21 cellular contexts compared by ENCODE assay signal in genomic region chr1:220336391-220337065, GRCh38.
DNase-seq lines count a peak whose midpoint lies in the region; ATAC-seq, FAIRE-seq and TF ChIP-seq lines count a peak whose summit lies in the region.
"Had no signal": no experiment of that assay in that cellular context is flagged by ENCODE, and none has a peak within 500 bp of the region (broad histone marks: within the 10 kb centered on the region; RNA-seq: fewer than 3 reads in every experiment).

No MANE protein-coding gene starts in this region.

- peak; percentile 66 for DNase-seq in NCI-H82 (lab: John Stamatoyannopoulos, UW)
- DNase-seq in bronchial epithelial cell (ENCODE audit: low read depth), result peak; percentile 95
- peak; percentile 64 for DNase-seq in mesendoderm
- no peak for DNase-seq in NCI-H1694 treated with DMSO at 0.1 percent for 48 hours (lab: John Stamatoyannopoulos, UW)
- DNase-seq in transverse colon, result no peak
- DNase-seq: activated CD4-positive, alpha-beta T cell treated with anti-CD3 and anti-CD28 coated beads, Interleukin-2, amount 50 U/mL, for 4 hours; activated gamma-delta T cell; DMS 273 treated with DMSO at 0.1 percent for 48 hours; dorsolateral prefrontal cortex; gastrocnemius medialis; natural killer cell; NCI-H1436; NCI-H526; right lobe of liver; SJCRH30 had no signal

- in situ Hi-C loops in transverse colon (cut with MboI; ENCODE audit: low pct_ligation_motif_present in 1 of 4, low pct_unique_long_range_greater_than_20kb in 1 of 4, low sequenced_read_pairs in 3 of 4), result no loop called here

- no peak overlapping the region for H4K8ac ChIP-seq in mesendoderm (ENCODE audit: low read depth, low read length)

- no peaks in the 10 kb centered on the region for H4K20me1 ChIP-seq in DOHH2 (ENCODE audit: control insufficient read depth, insufficient read depth, low read depth, low read length)

- H3K4me3 ChIP-seq in DOHH2 (ENCODE audit: low read length), result no peak overlapping the region
- H3K4me3 ChIP-seq in bronchial epithelial cell (ENCODE audit: low read depth, low read length), result no peak overlapping the region
- H3K4me3 ChIP-seq in mesendoderm (ENCODE audit: low read length), result no peak overlapping the region
- no peak overlapping the region for H3K4me3 ChIP-seq in transverse colon
- H3K4me3 ChIP-seq: dorsolateral prefrontal cortex, gastrocnemius medialis, HAP-1, pancreas, right lobe of liver, SJCRH30, suprapubic skin had no signal

- H3K9ac ChIP-seq in mesendoderm (ENCODE audit: low read length), result no peak overlapping the region

- TF ChIP-seq CTCF in DOHH2 (IDR thresholded peaks at IDR 0.05; ENCODE audit: low read depth, low read length, poor library complexity, severe bottlenecking) (no peak), bronchial epithelial cell (IDR thresholded peaks at IDR 0.05; ENCODE audit: insufficient read depth, low read length, severe bottlenecking) (no peak), transverse colon (IDR thresholded peaks at IDR 0.05) (no peak)

- ATAC-seq in GM19035 (IDR thresholded peaks at IDR 0.05; ENCODE audit: unreplicated experiment) (no peak), GM18909 (IDR thresholded peaks at IDR 0.05; ENCODE audit: poor library complexity, unreplicated experiment) (no peak)
- ATAC-seq: gastrocnemius medialis, natural killer cell had no signal

- H2BK5ac ChIP-seq in mesendoderm (ENCODE audit: low read length), result no peak overlapping the region

- no peak for TF ChIP-seq EP300 in transverse colon (IDR thresholded peaks at IDR 0.05; ENCODE audit: low read depth)

- H3K79me1 ChIP-seq in mesendoderm (ENCODE audit: low read length), result no peaks in the 10 kb centered on the region

- H3K4ac ChIP-seq in mesendoderm (ENCODE audit: low read depth, low read length), result no peak overlapping the region

- TF ChIP-seq POLR2A in transverse colon (IDR thresholded peaks at IDR 0.05), result no peak

- no peaks in the 10 kb centered on the region for H3K9me3 ChIP-seq in DOHH2 (ENCODE audit: control insufficient read depth, insufficient read depth, low read length)
- no peaks in the 10 kb centered on the region for H3K9me3 ChIP-seq in transverse colon
- H3K9me3 ChIP-seq: gastrocnemius medialis, HAP-1, pancreas, right lobe of liver, SJCRH30, suprapubic skin had no signal

- H3K4me1 ChIP-seq in DOHH2 (ENCODE audit: control insufficient read depth, low read length) (peaks cover 9% of the 10 kb centered on the region), mesendoderm (ENCODE audit: control insufficient read depth, low read depth, low read length) (peaks cover 8% of the 10 kb centered on the region), transverse colon (no peaks in the 10 kb centered on the region)
- H3K4me1 ChIP-seq: gastrocnemius medialis, pancreas, right lobe of liver, SJCRH30, suprapubic skin had no signal

- H2BK120ac ChIP-seq in mesendoderm (ENCODE audit: low read depth, low read length), result peak overlapping the region; percentile 50

- H4K5ac ChIP-seq in mesendoderm (ENCODE audit: low read length), result no peak overlapping the region

- H3K27me3 ChIP-seq in DOHH2 (ENCODE audit: control insufficient read depth, low read length) (no peaks in the 10 kb centered on the region), bronchial epithelial cell (ENCODE audit: control insufficient read depth, insufficient read depth, low read length) (no peaks in the 10 kb centered on the region), mesendoderm (ENCODE audit: insufficient read depth, low read length, poor library complexity) (no peaks in the 10 kb centered on the region), transverse colon (no peaks in the 10 kb centered on the region)
- H3K27me3 ChIP-seq: dorsolateral prefrontal cortex, gastrocnemius medialis, right lobe of liver, suprapubic skin had no signal

- no peak overlapping the region for H3K18ac ChIP-seq in mesendoderm (ENCODE audit: low read length)

- H3K27ac ChIP-seq in DOHH2 (ENCODE audit: low read depth, low read length), result no peak overlapping the region
- peak overlapping the region; percentile 43 for H3K27ac ChIP-seq in mesendoderm (ENCODE audit: low read depth, low read length)
- H3K27ac ChIP-seq in transverse colon, result no peak overlapping the region
- H3K27ac ChIP-seq: dorsolateral prefrontal cortex, gastrocnemius medialis, pancreas, right lobe of liver, SJCRH30, suprapubic skin had no signal

- H3K9me2 ChIP-seq in DOHH2 (replicated peaks; ENCODE audit: control insufficient read depth, low read length), result no peaks in the 10 kb centered on the region

- WGBS in mesendoderm (ENCODE audit: extremely low coverage, insufficient coverage, low lambda C conversion rate), result no CpG with 5 or more reads among the region's 6 CpGs
- 87 to 88% methylated on average over 3 to 6 of the region's 6 CpGs for WGBS in transverse colon (ENCODE audit: low coverage in 1 of 2), 2 donors

- H3K4me2 ChIP-seq in DOHH2 (ENCODE audit: low read length) (peak overlapping the region; percentile 8; the same call in 1 of the 2 replicates), mesendoderm (ENCODE audit: low read length) (no peak overlapping the region)

- H3F3A ChIP-seq in DOHH2 (ENCODE audit: control insufficient read depth, insufficient read depth), result no peaks in the 10 kb centered on the region

- peak overlapping the region; percentile 7 for H3K56ac ChIP-seq in mesendoderm (ENCODE audit: low read length)

- FAIRE-seq in bronchial epithelial cell (lab: Jason Lieb, UNC), result no peak
- FAIRE-seq: pancreas had no signal

- H3K79me2 ChIP-seq in DOHH2 (ENCODE audit: control insufficient read depth, low read length) (no peaks in the 10 kb centered on the region), mesendoderm (ENCODE audit: control insufficient read depth, insufficient read depth, low read length) (no peaks in the 10 kb centered on the region)

- H3K23ac ChIP-seq in mesendoderm (ENCODE audit: low read length), result no peak overlapping the region

- intact Hi-C loops in transverse colon (cut with DNase I; ENCODE audit: low total_unique reads), result no loop called here

- no peak overlapping the region for H2AK5ac ChIP-seq in mesendoderm (ENCODE audit: low read length)

- H3K36me3 ChIP-seq in DOHH2 (ENCODE audit: control insufficient read depth, low read length) (no peaks in the 10 kb centered on the region), bronchial epithelial cell (ENCODE audit: control insufficient read depth, insufficient read depth, low read length) (no peaks in the 10 kb centered on the region), mesendoderm (ENCODE audit: control insufficient read depth, insufficient read depth, low read length) (no peaks in the 10 kb centered on the region), transverse colon (no peaks in the 10 kb centered on the region)
- H3K36me3 ChIP-seq: gastrocnemius medialis, HAP-1, pancreas, right lobe of liver, SJCRH30, suprapubic skin had no signal

- no peak overlapping the region for H2BK15ac ChIP-seq in mesendoderm (replicated peaks; ENCODE audit: low read depth)

Comparison
In these comparisons a context has a peak if more than half of its experiments do, and no peak if none do; other contexts are left out.
1. DNase-seq: peak in NCI-H82 (single experiment), bronchial epithelial cell (single experiment) and mesendoderm (single experiment); none in NCI-H1694 treated with DMSO at 0.1 percent for 48 hours (single experiment) and transverse colon (single experiment).